ENCODE assay signal across 1 cellular context in genomic region chr3:75042941-75043340, GRCh38.
TF ChIP-seq lines count a peak whose summit lies in the region.

No MANE protein-coding gene starts in this region.

TF ChIP-seq in GM23338, 12 proteins besides CTCF, POLR2A, EP300 and RAD21 (continued from another document):
- TF ChIP-seq, protein P1, sequence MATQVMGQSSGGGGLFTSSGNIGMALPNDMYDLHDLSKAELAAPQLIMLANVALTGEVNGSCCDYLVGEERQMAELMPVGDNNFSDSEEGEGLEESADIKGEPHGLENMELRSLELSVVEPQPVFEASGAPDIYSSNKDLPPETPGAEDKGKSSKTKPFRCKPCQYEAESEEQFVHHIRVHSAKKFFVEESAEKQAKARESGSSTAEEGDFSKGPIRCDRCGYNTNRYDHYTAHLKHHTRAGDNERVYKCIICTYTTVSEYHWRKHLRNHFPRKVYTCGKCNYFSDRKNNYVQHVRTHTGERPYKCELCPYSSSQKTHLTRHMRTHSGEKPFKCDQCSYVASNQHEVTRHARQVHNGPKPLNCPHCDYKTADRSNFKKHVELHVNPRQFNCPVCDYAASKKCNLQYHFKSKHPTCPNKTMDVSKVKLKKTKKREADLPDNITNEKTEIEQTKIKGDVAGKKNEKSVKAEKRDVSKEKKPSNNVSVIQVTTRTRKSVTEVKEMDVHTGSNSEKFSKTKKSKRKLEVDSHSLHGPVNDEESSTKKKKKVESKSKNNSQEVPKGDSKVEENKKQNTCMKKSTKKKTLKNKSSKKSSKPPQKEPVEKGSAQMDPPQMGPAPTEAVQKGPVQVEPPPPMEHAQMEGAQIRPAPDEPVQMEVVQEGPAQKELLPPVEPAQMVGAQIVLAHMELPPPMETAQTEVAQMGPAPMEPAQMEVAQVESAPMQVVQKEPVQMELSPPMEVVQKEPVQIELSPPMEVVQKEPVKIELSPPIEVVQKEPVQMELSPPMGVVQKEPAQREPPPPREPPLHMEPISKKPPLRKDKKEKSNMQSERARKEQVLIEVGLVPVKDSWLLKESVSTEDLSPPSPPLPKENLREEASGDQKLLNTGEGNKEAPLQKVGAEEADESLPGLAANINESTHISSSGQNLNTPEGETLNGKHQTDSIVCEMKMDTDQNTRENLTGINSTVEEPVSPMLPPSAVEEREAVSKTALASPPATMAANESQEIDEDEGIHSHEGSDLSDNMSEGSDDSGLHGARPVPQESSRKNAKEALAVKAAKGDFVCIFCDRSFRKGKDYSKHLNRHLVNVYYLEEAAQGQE (IDR thresholded peaks at IDR 0.05; ENCODE audit: unreplicated experiment) = no peak
- TF ChIP-seq, protein P2, sequence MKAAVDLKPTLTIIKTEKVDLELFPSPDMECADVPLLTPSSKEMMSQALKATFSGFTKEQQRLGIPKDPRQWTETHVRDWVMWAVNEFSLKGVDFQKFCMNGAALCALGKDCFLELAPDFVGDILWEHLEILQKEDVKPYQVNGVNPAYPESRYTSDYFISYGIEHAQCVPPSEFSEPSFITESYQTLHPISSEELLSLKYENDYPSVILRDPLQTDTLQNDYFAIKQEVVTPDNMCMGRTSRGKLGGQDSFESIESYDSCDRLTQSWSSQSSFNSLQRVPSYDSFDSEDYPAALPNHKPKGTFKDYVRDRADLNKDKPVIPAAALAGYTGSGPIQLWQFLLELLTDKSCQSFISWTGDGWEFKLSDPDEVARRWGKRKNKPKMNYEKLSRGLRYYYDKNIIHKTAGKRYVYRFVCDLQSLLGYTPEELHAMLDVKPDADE (IDR thresholded peaks at IDR 0.05) = no peak
- TF ChIP-seq ZNF114 (CRISPR knock-in tag; IDR thresholded peaks at IDR 0.05) = no peak
- TF ChIP-seq JUNB (IDR thresholded peaks at IDR 0.05; ENCODE audit: unreplicated experiment) = no peak
